ENCODE assay signal across 13 cellular contexts in the genomic region with DNA sequence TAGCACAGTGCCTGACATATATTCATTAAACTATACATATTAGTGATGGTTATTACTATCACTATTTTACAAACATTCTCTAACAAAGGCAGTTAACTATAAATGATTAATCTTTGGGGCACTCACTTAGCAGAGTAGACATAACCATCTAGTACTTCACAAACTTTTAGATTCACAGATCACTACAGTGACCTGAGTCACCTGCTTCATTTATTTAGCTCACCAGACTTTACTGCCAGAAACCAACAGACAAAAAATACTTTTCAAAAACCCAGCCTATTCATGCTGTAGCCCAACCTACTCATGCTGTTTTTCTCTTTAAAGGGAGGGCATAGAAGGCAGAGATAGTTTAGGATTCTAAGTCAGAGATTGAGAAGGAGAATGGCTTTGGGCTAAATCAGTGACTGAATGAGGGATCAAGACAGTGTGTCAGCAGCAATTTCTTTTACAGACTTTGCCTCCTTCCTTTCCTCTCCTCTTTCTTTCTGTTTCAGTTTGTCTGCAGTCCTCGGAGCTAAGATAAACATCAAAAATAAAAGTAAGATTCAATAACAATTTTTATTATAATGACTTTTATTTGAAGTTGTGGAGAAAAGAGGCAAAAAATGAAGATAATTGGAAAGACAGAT. TPM values are rescaled to one million over a fixed set of nuclear protein-coding genes. Genes with fewer than 3 reads are reported as not detected.
DNase-seq lines count a peak whose midpoint lies in the region; ATAC-seq and TF ChIP-seq lines count a peak whose summit lies in the region.
"Had no signal": no experiment of that assay in that cellular context is flagged by ENCODE, and none has a peak within 500 bp of the region (broad histone marks: within the 10 kb centered on the region; RNA-seq: fewer than 3 reads in every experiment).

No MANE protein-coding gene starts in this region.

- no TSS peak for BruUV-seq in Calu3 (replicated peaks; lab: Mats Ljungman, UMichigan)

- no peak overlapping the region for H3K27ac ChIP-seq in SK-N-SH (ENCODE audit: low read depth in 2 of 2, low read length in 1 of 2)
- H3K27ac ChIP-seq in psoas muscle = no peak overlapping the region
- H3K27ac ChIP-seq: neutrophil had no signal

- H3K4me1 ChIP-seq in SK-N-SH (ENCODE audit: control insufficient read depth in 1 of 2, insufficient read depth in 2 of 2, low read depth in 1 of 2, low read length in 1 of 2) (peaks cover 4 to 5% of the 10 kb centered on the region in 2 experiments; a peak in 3 of 4 replicates), psoas muscle (no peaks in the 10 kb centered on the region)

- no peak overlapping the region for H3K9ac ChIP-seq in SK-N-SH

- H3F3A ChIP-seq in SK-N-SH (replicated peaks; ENCODE audit: insufficient read depth) = no peaks in the 10 kb centered on the region

- POLR2A ChIA-PET in SK-N-SH (lab: Yijun Ruan, JAX) = no interaction called here

- peaks cover 11% of the 10 kb centered on the region for H3K4me1 Mint-ChIP-seq in Calu3 (ENCODE audit: low read depth, unreplicated experiment)
- H3K4me1 Mint-ChIP-seq: activated CD4-positive, alpha-beta T cell treated with anti-CD3 and anti-CD28 coated beads, Interleukin-2, amount 10 ng/mL, durations not matched to agents 24 days and 14 days had no signal

- H3K79me2 ChIP-seq in SK-N-SH (ENCODE audit: insufficient read depth) = no peaks in the 10 kb centered on the region

- 9% methylated on average over 1 of the region's 1 CpG for WGBS in SK-N-SH (ENCODE audit: low lambda C conversion rate)
- 59 to 91% (median 63%) methylated on average over 1 of the region's 1 CpG for WGBS in psoas muscle, 3 donors

- CTCF ChIA-PET in Calu3 (lab: Charles Lee) = interaction anchor here (2.0 kb wide), 1 partner anchor 12 kb away, joined by 4 read pairs; no protein-coding TSS in a partner anchor
- CTCF ChIA-PET in SK-N-SH (lab: Yijun Ruan, JAX) = interaction anchor here (1.6 to 1.9 kb wide), 2 partner anchors 8 to 35 kb away, joined by 5 read pairs; a partner anchor contains a TSS

- no peak for TF ChIP-seq EP300 in SK-N-SH (IDR thresholded peaks at IDR 0.05; ENCODE audit: borderline replicate concordance in 1 of 2, low read depth in 1 of 2, low read length in 1 of 2)

- no peaks in the 10 kb centered on the region for H3K9me2 ChIP-seq in SK-N-SH

- H4K20me1 ChIP-seq in SK-N-SH (ENCODE audit: insufficient read depth) = no peaks in the 10 kb centered on the region

- no peaks in the 10 kb centered on the region for H3K36me3 ChIP-seq in SK-N-SH (replicated peaks in 1 of 2; ENCODE audit: control insufficient read depth in 1 of 2, insufficient read depth in 2 of 2, low read length in 1 of 2)
- H3K36me3 ChIP-seq in psoas muscle (ENCODE audit: insufficient read depth in 1 of 2, low read depth in 1 of 2) = no peaks in the 10 kb centered on the region
- H3K36me3 ChIP-seq: neutrophil, tibial nerve had no signal

- H3K9me3 ChIP-seq in SK-N-SH (no peaks in the 10 kb centered on the region), psoas muscle (no peaks in the 10 kb centered on the region)
- H3K9me3 ChIP-seq: neutrophil, tibial nerve had no signal

- no peaks in the 10 kb centered on the region for H3K9me3 Mint-ChIP-seq in Calu3 (ENCODE audit: low read depth, unreplicated experiment)
- H3K9me3 Mint-ChIP-seq: activated CD4-positive, alpha-beta T cell treated with anti-CD3 and anti-CD28 coated beads, Interleukin-2, amount 10 ng/mL, durations not matched to agents 24 days and 14 days had no signal

- peak overlapping the region; percentile 58 for H2AFZ ChIP-seq in SK-N-SH (ENCODE audit: low read depth)

- H3K27me3 Mint-ChIP-seq in Calu3 (ENCODE audit: unreplicated experiment) = no peaks in the 10 kb centered on the region

- H3K4me3 Mint-ChIP-seq in Calu3 (ENCODE audit: low read depth, unreplicated experiment) = no peak overlapping the region
- H3K4me3 Mint-ChIP-seq: activated CD4-positive, alpha-beta T cell treated with anti-CD3 and anti-CD28 coated beads, Interleukin-2, amount 10 ng/mL, durations not matched to agents 24 days and 14 days; activated naive CD8-positive, alpha-beta T cell had no signal

- H3K36me3 Mint-ChIP-seq in Calu3 (ENCODE audit: insufficient read depth, unreplicated experiment) = no peaks in the 10 kb centered on the region
- H3K36me3 Mint-ChIP-seq: activated naive CD8-positive, alpha-beta T cell had no signal

- ATAC-seq in GM21576 (IDR thresholded peaks at IDR 0.05; ENCODE audit: unreplicated experiment) = peak; percentile 39
- ATAC-seq in left lobe of liver = peak; percentile 68
- no peak for ATAC-seq in psoas muscle
- no peak for ATAC-seq in GM18505 (IDR thresholded peaks at IDR 0.05; ENCODE audit: unreplicated experiment)

- peak overlapping the region; percentile 60 for H3K27ac Mint-ChIP-seq in Calu3 (ENCODE audit: unreplicated experiment)
- H3K27ac Mint-ChIP-seq: activated CD4-positive, alpha-beta T cell treated with anti-CD3 and anti-CD28 coated beads, Interleukin-2, amount 10 ng/mL, durations not matched to agents 24 days and 14 days; activated naive CD8-positive, alpha-beta T cell had no signal

- TF ChIP-seq POLR2A in GM18505 (IDR thresholded peaks at IDR 0.05; ENCODE audit: borderline replicate concordance, extremely low read depth, insufficient read depth, insufficient read length) = no peak

- H3K27me3 ChIP-seq in SK-N-SH (ENCODE audit: insufficient read depth) (no peaks in the 10 kb centered on the region), psoas muscle (ENCODE audit: insufficient read depth in 3 of 3, low read length in 2 of 3) (peaks cover 0 to 3% (median 0%) of the 10 kb centered on the region in 3 donors)
- H3K27me3 ChIP-seq: neutrophil, tibial nerve had no signal

- no peak for TF ChIP-seq CTCF in Calu3 (IDR thresholded peaks at IDR 0.05; ENCODE audit: unreplicated experiment)
- TF ChIP-seq CTCF in SK-N-SH (IDR thresholded peaks at IDR 0.05) = no peak
- no peak for TF ChIP-seq CTCF in psoas muscle (IDR thresholded peaks at IDR 0.05)

- H3K4me2 ChIP-seq in SK-N-SH = peak overlapping the region; percentile 42

- peak overlapping the region in 1 of 2 experiments; percentile 2; a peak in 1 of 4 replicates for H3K4me3 ChIP-seq in SK-N-SH (ENCODE audit: low read depth in 2 of 2, low read length in 1 of 2)
- H3K4me3 ChIP-seq in psoas muscle = no peak overlapping the region

- intact Hi-C loops in Calu3 (cut with micrococcal nuclease; ENCODE audit: unreplicated experiment) (no loop called here), psoas muscle (cut with DNase I) (no loop called here)

- DNase-seq in Calu3 = no peak
- DNase-seq in SK-N-SH = no peak
- DNase-seq in left lobe of liver (ENCODE audit: low spot score) = no peak
- DNase-seq in psoas muscle = no peak
- DNase-seq in activated CD4-positive, alpha-beta T cell treated with anti-CD3 and anti-CD28 coated beads for 48 hours = no peak
- no peak for DNase-seq in NCI-H187 (lab: John Stamatoyannopoulos, UW)
- DNase-seq: activated CD4-positive, alpha-beta T cell treated with anti-CD3 and anti-CD28 coated beads, Interleukin-2, amount 10 ng/mL, durations not matched to agents 24 days and 14 days; effector CD4-positive, alpha-beta T cell had no signal

- TF ChIP-seq RAD21 in SK-N-SH (IDR thresholded peaks at IDR 0.05; ENCODE audit: low read length) = no peak

TF ChIP-seq in SK-N-SH, 30 proteins besides CTCF, POLR2A, EP300 and RAD21:
- TF ChIP-seq SMC3 (IDR thresholded peaks at IDR 0.05; ENCODE audit: low read depth, low read length) (no peak), FOXM1 (IDR thresholded peaks at IDR 0.05; ENCODE audit: low read depth) (no peak), ELF1 (IDR thresholded peaks at IDR 0.05) (no peak), JUND (IDR thresholded peaks at IDR 0.05) (no peak), NRF1 (IDR thresholded peaks at IDR 0.05; ENCODE audit: low read depth, low read length) (no peak), GATA2 (CRISPR knock-in tag; IDR thresholded peaks at IDR 0.05) (no peak), TEAD4 (IDR thresholded peaks at IDR 0.05; ENCODE audit: borderline replicate concordance, insufficient read depth) (no peak), POLR2AphosphoS5 (IDR thresholded peaks at IDR 0.05; ENCODE audit: low read depth, low read length) (no peak), TCF12 (IDR thresholded peaks at IDR 0.05) (no peak)
- TF ChIP-seq, protein P1, sequence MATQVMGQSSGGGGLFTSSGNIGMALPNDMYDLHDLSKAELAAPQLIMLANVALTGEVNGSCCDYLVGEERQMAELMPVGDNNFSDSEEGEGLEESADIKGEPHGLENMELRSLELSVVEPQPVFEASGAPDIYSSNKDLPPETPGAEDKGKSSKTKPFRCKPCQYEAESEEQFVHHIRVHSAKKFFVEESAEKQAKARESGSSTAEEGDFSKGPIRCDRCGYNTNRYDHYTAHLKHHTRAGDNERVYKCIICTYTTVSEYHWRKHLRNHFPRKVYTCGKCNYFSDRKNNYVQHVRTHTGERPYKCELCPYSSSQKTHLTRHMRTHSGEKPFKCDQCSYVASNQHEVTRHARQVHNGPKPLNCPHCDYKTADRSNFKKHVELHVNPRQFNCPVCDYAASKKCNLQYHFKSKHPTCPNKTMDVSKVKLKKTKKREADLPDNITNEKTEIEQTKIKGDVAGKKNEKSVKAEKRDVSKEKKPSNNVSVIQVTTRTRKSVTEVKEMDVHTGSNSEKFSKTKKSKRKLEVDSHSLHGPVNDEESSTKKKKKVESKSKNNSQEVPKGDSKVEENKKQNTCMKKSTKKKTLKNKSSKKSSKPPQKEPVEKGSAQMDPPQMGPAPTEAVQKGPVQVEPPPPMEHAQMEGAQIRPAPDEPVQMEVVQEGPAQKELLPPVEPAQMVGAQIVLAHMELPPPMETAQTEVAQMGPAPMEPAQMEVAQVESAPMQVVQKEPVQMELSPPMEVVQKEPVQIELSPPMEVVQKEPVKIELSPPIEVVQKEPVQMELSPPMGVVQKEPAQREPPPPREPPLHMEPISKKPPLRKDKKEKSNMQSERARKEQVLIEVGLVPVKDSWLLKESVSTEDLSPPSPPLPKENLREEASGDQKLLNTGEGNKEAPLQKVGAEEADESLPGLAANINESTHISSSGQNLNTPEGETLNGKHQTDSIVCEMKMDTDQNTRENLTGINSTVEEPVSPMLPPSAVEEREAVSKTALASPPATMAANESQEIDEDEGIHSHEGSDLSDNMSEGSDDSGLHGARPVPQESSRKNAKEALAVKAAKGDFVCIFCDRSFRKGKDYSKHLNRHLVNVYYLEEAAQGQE (IDR thresholded peaks at IDR 0.05; ENCODE audit: low read depth, low read length) = no peak

RNA-seq across cellular contexts. Expression of a gene that starts 34.7 kb away (rescaled TPM):
- total RNA-seq in Calu3 (2022) = 41.4 and 41.9 TPM in 2 replicates
- polyA plus RNA-seq in SK-N-SH (2012; rRNA removed) = 6.4 and 10.1 TPM in 2 replicates
- 9.0 and 10.7 TPM in 2 replicates for polyA plus RNA-seq in SK-N-SH (2012; cell fraction: cytosol; rRNA removed)
- 9.0 and 21.7 TPM in 2 replicates for polyA plus RNA-seq in SK-N-SH (2012; cell fraction: nucleus; rRNA removed)
- 0.53 TPM for total RNA-seq in left lobe of liver
- total RNA-seq in psoas muscle = 10 to 100 TPM in 1 of 4 donors, 1 to 10 TPM in 3; 4.4 to 21.1 (median 7.4) TPM
- 1 to 10 TPM in 2 of 3 donors, under 1 TPM in 1; 0.60 to 4.3 (median 1.0) TPM for polyA plus RNA-seq in psoas muscle
- total RNA-seq: activated CD4-positive, alpha-beta T cell treated with anti-CD3 and anti-CD28 coated beads, Interleukin-2, amount 10 ng/mL, durations not matched to agents 24 days and 14 days had no signal

Comparison
In these comparisons a context has a peak if more than half of its experiments do, and no peak if none do; other contexts are left out.
1. ATAC-seq: peak in GM21576 (single experiment) and left lobe of liver (single experiment); none in psoas muscle (0 of 4) and GM18505 (single experiment).